Comparison of ENCODE assay signal across 10 cellular contexts in the genomic region with DNA sequence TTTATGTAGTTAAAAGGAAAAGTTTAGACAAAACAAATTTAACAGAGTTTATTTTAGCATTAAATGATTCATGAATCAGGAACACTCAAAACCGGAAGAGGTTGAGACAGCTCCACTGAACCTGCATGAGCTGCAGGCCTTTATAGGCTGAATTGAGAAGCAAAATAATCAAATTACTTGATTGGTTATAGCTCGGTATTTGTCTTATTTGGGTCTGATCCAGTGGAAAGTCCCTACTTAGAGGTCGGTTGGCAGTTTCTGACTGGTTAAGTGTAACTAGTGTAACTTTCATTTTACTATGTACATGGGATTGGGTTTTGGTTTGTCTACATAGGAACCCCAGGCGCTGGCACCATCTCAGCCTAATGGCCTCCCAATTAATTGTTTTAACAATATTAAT.
A peak's percentile ranks its signal among the peaks of the same experiment; 100 is the strongest.
DNase-seq lines count a peak whose midpoint lies in the region; ATAC-seq lines count a peak whose summit lies in the region.
"Had no signal": no experiment of that assay in that cellular context is flagged by ENCODE, and none has a peak within 500 bp of the region (broad histone marks: within the 10 kb centered on the region; RNA-seq: fewer than 3 reads in every experiment).

No MANE protein-coding gene starts in this region.

- H3K4me3 ChIP-seq in GM23248: no peak overlapping the region
- H3K4me3 ChIP-seq in naive thymus-derived CD4-positive, alpha-beta T cell (ENCODE audit: low read length): no peak overlapping the region

- H3K27ac ChIP-seq in GM23248: no peak overlapping the region
- no peak overlapping the region for H3K27ac ChIP-seq in naive thymus-derived CD4-positive, alpha-beta T cell (ENCODE audit: low read depth, low read length)

- peak overlapping the region; percentile 61 for H2AFZ ChIP-seq in GM23248

- CTCF ChIA-PET in naive thymus-derived CD4-positive, alpha-beta T cell (lab: Charles Lee): no interaction called here

- intact Hi-C loops in naive thymus-derived CD4-positive, alpha-beta T cell (cut with micrococcal nuclease): no loop called here
- intact Hi-C loops in head of caudate nucleus (cut with DNase I): no loop called here

- no peaks in the 10 kb centered on the region; the same call in 1 of the 2 replicates for H3K9me2 ChIP-seq in GM23248 (ENCODE audit: insufficient read depth)

- in situ Hi-C loops in GM23248 (cut with MboI): no loop called here

- peaks cover 9% of the 10 kb centered on the region for H3K4me1 Mint-ChIP-seq in T-helper 17 cell
- peaks cover 0 to 8% (median 0%) of the 10 kb centered on the region in 7 donors for H3K4me1 Mint-ChIP-seq in naive thymus-derived CD4-positive, alpha-beta T cell
- H3K4me1 Mint-ChIP-seq: immature natural killer cell had no signal

- no peaks in the 10 kb centered on the region for H3K36me3 Mint-ChIP-seq in T-helper 17 cell (ENCODE audit: low read depth)
- H3K36me3 Mint-ChIP-seq in naive thymus-derived CD4-positive, alpha-beta T cell: no peaks in the 10 kb centered on the region
- H3K36me3 Mint-ChIP-seq: immature natural killer cell had no signal

- H3K9ac ChIP-seq in GM23248: no peak overlapping the region

- WGBS in GM23248 (ENCODE audit: low coverage in 1 of 2, low lambda C conversion rate in 2 of 2, missing lambda C conversion rate in 2 of 2), 2 experiments: 25 to 26% methylated on average over 4 of the region's 4 CpGs

- no peaks in the 10 kb centered on the region for H3K9me3 ChIP-seq in GM23248 (ENCODE audit: low read depth)
- H3K9me3 ChIP-seq in T-helper 17 cell (ENCODE audit: control insufficient read depth, low read length, poor library complexity, severe bottlenecking): no peaks in the 10 kb centered on the region
- H3K9me3 ChIP-seq in naive thymus-derived CD4-positive, alpha-beta T cell (ENCODE audit: control insufficient read depth in 2 of 3, low read length in 3 of 3): no peaks in the 10 kb centered on the region

- no peaks in the 10 kb centered on the region for H3K36me3 ChIP-seq in GM23248 (ENCODE audit: low read depth)
- H3K36me3 ChIP-seq in naive thymus-derived CD4-positive, alpha-beta T cell (ENCODE audit: control insufficient read depth in 2 of 3, insufficient read depth in 3 of 3, low read length in 3 of 3): no peaks in the 10 kb centered on the region

- no peaks in the 10 kb centered on the region for H4K20me1 ChIP-seq in GM23248 (ENCODE audit: insufficient read depth)

- no peaks in the 10 kb centered on the region for H3K27me3 ChIP-seq in GM23248 (replicated peaks; ENCODE audit: insufficient read depth)
- H3K27me3 ChIP-seq in naive thymus-derived CD4-positive, alpha-beta T cell (ENCODE audit: control insufficient read depth in 2 of 2, insufficient read depth in 2 of 2, low read length in 2 of 2): no peaks in the 10 kb centered on the region

- DNase-seq in GM23248 (peak; percentile 65), T-helper 17 cell (no peak), nucleus accumbens (lab: John Stamatoyannopoulos, UW) (no peak), head of caudate nucleus (no peak), ureter (ENCODE audit: low spot score) (no peak)
- DNase-seq in naive thymus-derived CD4-positive, alpha-beta T cell: no peak
- no peak for DNase-seq in NK-92 treated with Interleukin-12 subunit alpha and Interleukin-12 subunit beta, amount 100 ng/mL, for 24 hours (lab: John Stamatoyannopoulos, UW)
- DNase-seq: stimulated activated CD4-positive, alpha-beta T cell treated with anti-CD3 and anti-CD28 coated beads, Interleukin-4, amount 100 ng/mL, for 1 hour had no signal

- H3K9me3 Mint-ChIP-seq in naive thymus-derived CD4-positive, alpha-beta T cell: peaks cover 0 to 12% (median 0%) of the 10 kb centered on the region in 11 donors

- H3K4me3 Mint-ChIP-seq in T-helper 17 cell: no peak overlapping the region
- H3K4me3 Mint-ChIP-seq in naive thymus-derived CD4-positive, alpha-beta T cell: no peak overlapping the region

- ATAC-seq in GM18517 (IDR thresholded peaks at IDR 0.05; ENCODE audit: unreplicated experiment): peak; percentile 58
- ATAC-seq in T-helper 17 cell: peak; percentile 97
- peak; percentile 66 for ATAC-seq in naive thymus-derived CD4-positive, alpha-beta T cell

- H3K79me2 ChIP-seq in GM23248 (ENCODE audit: insufficient read depth): no peaks in the 10 kb centered on the region

- peaks cover 22% of the 10 kb centered on the region for H3F3A ChIP-seq in GM23248 (ENCODE audit: insufficient read depth)

- peaks cover 3% of the 10 kb centered on the region for H3K27me3 Mint-ChIP-seq in T-helper 17 cell
- peaks cover 0 to 1% (median 0%) of the 10 kb centered on the region in 5 donors for H3K27me3 Mint-ChIP-seq in naive thymus-derived CD4-positive, alpha-beta T cell

- peak overlapping the region; percentile 38 for H3K4me2 ChIP-seq in GM23248 (ENCODE audit: unreplicated experiment)

- POLR2A ChIA-PET in naive thymus-derived CD4-positive, alpha-beta T cell (lab: Charles Lee): no interaction called here

- H3K4me1 ChIP-seq in GM23248 (ENCODE audit: insufficient read depth): peaks cover 27% of the 10 kb centered on the region
- H3K4me1 ChIP-seq in naive thymus-derived CD4-positive, alpha-beta T cell (ENCODE audit: control insufficient read depth in 2 of 2, insufficient read depth in 2 of 2, low read length in 2 of 2): no peaks in the 10 kb centered on the region

- peak overlapping the region; percentile 83 for H3K27ac Mint-ChIP-seq in T-helper 17 cell
- no peak overlapping the region for H3K27ac Mint-ChIP-seq in naive thymus-derived CD4-positive, alpha-beta T cell
